1 cellular context compared by ENCODE assay signal in the genomic region with DNA sequence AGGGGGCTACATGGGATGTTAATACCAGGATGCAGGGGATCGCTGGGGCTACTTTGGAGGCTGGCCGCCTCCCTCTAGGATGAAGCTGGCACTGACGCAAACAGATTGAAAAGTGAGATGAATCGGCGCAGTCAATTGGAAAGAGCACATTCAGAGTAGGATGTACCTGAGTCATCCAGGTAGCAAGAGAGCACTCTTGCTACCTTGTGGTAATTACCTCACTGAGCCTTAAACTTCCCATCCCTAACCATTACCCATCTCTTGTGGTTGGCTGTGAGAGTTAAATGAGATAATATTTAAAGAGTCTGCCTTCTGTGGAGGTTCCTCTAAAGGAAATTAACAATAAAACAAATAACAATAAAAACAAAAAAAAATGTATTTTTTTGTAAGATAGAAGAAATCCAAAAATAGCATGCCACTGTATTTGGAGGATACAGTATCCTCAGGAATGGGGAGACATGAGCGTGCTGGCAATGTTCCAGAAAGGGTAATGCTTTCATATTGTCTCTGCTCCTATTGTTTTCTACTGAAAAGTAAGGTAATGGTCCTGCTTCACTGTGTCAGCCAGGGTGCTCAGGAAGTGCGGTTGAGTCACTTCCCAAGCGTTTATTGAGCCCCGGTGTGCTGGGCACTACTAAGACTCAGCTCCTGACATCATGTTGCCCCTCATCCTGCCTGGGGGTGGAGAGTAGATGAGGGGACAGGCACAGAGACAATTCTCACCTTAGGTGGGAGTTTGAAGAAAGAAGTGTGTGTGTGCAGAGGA.
TF ChIP-seq lines count a peak whose summit lies in the region.

No MANE protein-coding gene starts in this region.

TF ChIP-seq in HCT116, 20 proteins besides CTCF, POLR2A, EP300 and RAD21 (continued from another document):
- TF ChIP-seq, protein P1, sequence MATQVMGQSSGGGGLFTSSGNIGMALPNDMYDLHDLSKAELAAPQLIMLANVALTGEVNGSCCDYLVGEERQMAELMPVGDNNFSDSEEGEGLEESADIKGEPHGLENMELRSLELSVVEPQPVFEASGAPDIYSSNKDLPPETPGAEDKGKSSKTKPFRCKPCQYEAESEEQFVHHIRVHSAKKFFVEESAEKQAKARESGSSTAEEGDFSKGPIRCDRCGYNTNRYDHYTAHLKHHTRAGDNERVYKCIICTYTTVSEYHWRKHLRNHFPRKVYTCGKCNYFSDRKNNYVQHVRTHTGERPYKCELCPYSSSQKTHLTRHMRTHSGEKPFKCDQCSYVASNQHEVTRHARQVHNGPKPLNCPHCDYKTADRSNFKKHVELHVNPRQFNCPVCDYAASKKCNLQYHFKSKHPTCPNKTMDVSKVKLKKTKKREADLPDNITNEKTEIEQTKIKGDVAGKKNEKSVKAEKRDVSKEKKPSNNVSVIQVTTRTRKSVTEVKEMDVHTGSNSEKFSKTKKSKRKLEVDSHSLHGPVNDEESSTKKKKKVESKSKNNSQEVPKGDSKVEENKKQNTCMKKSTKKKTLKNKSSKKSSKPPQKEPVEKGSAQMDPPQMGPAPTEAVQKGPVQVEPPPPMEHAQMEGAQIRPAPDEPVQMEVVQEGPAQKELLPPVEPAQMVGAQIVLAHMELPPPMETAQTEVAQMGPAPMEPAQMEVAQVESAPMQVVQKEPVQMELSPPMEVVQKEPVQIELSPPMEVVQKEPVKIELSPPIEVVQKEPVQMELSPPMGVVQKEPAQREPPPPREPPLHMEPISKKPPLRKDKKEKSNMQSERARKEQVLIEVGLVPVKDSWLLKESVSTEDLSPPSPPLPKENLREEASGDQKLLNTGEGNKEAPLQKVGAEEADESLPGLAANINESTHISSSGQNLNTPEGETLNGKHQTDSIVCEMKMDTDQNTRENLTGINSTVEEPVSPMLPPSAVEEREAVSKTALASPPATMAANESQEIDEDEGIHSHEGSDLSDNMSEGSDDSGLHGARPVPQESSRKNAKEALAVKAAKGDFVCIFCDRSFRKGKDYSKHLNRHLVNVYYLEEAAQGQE (IDR thresholded peaks at IDR 0.05; ENCODE audit: low read depth), result no peak
- no peak for TF ChIP-seq ZFX (IDR thresholded peaks at IDR 0.05)
- TF ChIP-seq, protein P2, sequence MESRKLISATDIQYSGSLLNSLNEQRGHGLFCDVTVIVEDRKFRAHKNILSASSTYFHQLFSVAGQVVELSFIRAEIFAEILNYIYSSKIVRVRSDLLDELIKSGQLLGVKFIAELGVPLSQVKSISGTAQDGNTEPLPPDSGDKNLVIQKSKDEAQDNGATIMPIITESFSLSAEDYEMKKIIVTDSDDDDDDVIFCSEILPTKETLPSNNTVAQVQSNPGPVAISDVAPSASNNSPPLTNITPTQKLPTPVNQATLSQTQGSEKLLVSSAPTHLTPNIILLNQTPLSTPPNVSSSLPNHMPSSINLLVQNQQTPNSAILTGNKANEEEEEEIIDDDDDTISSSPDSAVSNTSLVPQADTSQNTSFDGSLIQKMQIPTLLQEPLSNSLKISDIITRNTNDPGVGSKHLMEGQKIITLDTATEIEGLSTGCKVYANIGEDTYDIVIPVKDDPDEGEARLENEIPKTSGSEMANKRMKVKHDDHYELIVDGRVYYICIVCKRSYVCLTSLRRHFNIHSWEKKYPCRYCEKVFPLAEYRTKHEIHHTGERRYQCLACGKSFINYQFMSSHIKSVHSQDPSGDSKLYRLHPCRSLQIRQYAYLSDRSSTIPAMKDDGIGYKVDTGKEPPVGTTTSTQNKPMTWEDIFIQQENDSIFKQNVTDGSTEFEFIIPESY (IDR thresholded peaks at IDR 0.05; ENCODE audit: extremely low read depth, insufficient replicate concordance, low read length), result no peak
- no peak for TF ChIP-seq SP1 (IDR thresholded peaks at IDR 0.05; ENCODE audit: low read depth)
- TF ChIP-seq CBX3 (IDR thresholded peaks at IDR 0.05; ENCODE audit: low read depth), result no peak
- no peak for TF ChIP-seq ZNF274 (IDR thresholded peaks at IDR 0.05; ENCODE audit: low read depth, low read length)
- no peak for TF ChIP-seq POLR2AphosphoS5 (IDR thresholded peaks at IDR 0.05; ENCODE audit: low read depth, low read length)
- TF ChIP-seq, protein P3, sequence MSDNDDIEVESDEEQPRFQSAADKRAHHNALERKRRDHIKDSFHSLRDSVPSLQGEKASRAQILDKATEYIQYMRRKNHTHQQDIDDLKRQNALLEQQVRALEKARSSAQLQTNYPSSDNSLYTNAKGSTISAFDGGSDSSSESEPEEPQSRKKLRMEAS (IDR thresholded peaks at IDR 0.05), result no peak
- TF ChIP-seq CEBPB (IDR thresholded peaks at IDR 0.05; ENCODE audit: low read depth), result no peak
- no peak for TF ChIP-seq EZH2 (IDR thresholded peaks at IDR 0.05)
- no peak for TF ChIP-seq FOSL1 (IDR thresholded peaks at IDR 0.05; ENCODE audit: low read depth)
